ENCODE assay signal across 8 cellular contexts in genomic region chr3:100402150-100402706, GRCh38. TPM values are rescaled to one million over a fixed set of nuclear protein-coding genes. Genes with fewer than 3 reads are reported as not detected.
DNase-seq lines count a peak whose midpoint lies in the region; ATAC-seq lines count a peak whose summit lies in the region.

No MANE protein-coding gene starts in this region.

- H3K36me3 ChIP-seq in iPS DF 6.9 (ENCODE audit: control insufficient read depth, insufficient read depth, low read length): no peaks in the 10 kb centered on the region; the same call in 1 of the 2 replicates

- H3K27me3 Mint-ChIP-seq in activated T-helper 2 cell treated with anti-CD3 and anti-CD28 coated beads, Interferon-gamma antibody, Interleukin-2, Interleukin-4, amounts not matched to agents 10 μg/mL and 5 μg/mL and 100 μg/mL, durations not matched to agents 14 hours and 24 hours and 36 hours (ENCODE audit: low read depth): no peaks in the 10 kb centered on the region
- no peaks in the 10 kb centered on the region for H3K27me3 Mint-ChIP-seq in stimulated activated memory B cell treated with anti-CD40 and anti-IgM and Interleukin-4, amounts not matched to agents 10 μg/mL and 1 μg/mL and 100 μg/mL, for 72 hours

- H3K9me3 Mint-ChIP-seq in activated T-helper 2 cell treated with anti-CD3 and anti-CD28 coated beads, Interferon-gamma antibody, Interleukin-2, Interleukin-4, amounts not matched to agents 10 μg/mL and 5 μg/mL and 100 μg/mL, durations not matched to agents 14 hours and 24 hours and 36 hours: peaks cover 18% of the 10 kb centered on the region
- peaks cover under 1% of the 10 kb centered on the region for H3K9me3 Mint-ChIP-seq in stimulated activated memory B cell treated with anti-CD40 and anti-IgM and Interleukin-4, amounts not matched to agents 10 μg/mL and 1 μg/mL and 100 μg/mL, for 72 hours

- peak; percentile 32 for DNase-seq in NCI-H2107 treated with DMSO at 0.1 percent for 48 hours (lab: John Stamatoyannopoulos, UW; ENCODE audit: unreplicated experiment)
- DNase-seq in NCI-H2107 (lab: John Stamatoyannopoulos, UW): no peak
- peak; percentile 38 for DNase-seq in NCI-H1436 (lab: John Stamatoyannopoulos, UW)
- no peak for DNase-seq in activated T-helper 2 cell treated with anti-CD3 and anti-CD28 coated beads, Interferon-gamma antibody, Interleukin-2, Interleukin-4, amounts not matched to agents 10 μg/mL and 5 μg/mL and 100 μg/mL, durations not matched to agents 14 hours and 24 hours and 36 hours (ENCODE audit: low spot score)
- no peak for DNase-seq in iPS DF 6.9 (ENCODE audit: low read depth, low spot score)
- DNase-seq in central memory CD4-positive, alpha-beta T cell: no peak

- H3K27ac ChIP-seq in iPS DF 6.9 (ENCODE audit: low read length): no peak overlapping the region

- no peaks in the 10 kb centered on the region for H3K27me3 ChIP-seq in iPS DF 6.9 (ENCODE audit: control insufficient read depth, insufficient read depth, low read length)

- H3K4me3 Mint-ChIP-seq in activated T-helper 2 cell treated with anti-CD3 and anti-CD28 coated beads, Interferon-gamma antibody, Interleukin-2, Interleukin-4, amounts not matched to agents 10 μg/mL and 5 μg/mL and 100 μg/mL, durations not matched to agents 14 hours and 24 hours and 36 hours (ENCODE audit: low read depth): peak overlapping the region; percentile 90
- H3K4me3 Mint-ChIP-seq in stimulated activated memory B cell treated with anti-CD40 and anti-IgM and Interleukin-4, amounts not matched to agents 10 μg/mL and 1 μg/mL and 100 μg/mL, for 72 hours: peak overlapping the region; percentile 84

- intact Hi-C loops in activated T-helper 2 cell treated with anti-CD3 and anti-CD28 coated beads, Interferon-gamma antibody, Interleukin-2, Interleukin-4, amounts not matched to agents 10 μg/mL and 5 μg/mL and 100 μg/mL, durations not matched to agents 14 hours and 24 hours and 36 hours (cut with micrococcal nuclease): loop anchor here (5.0 to 10.0 kb wide), 6 partner anchors 85 to 1847 kb away; partner anchors contain the start of gene PCNP

- H3K4me3 ChIP-seq in iPS DF 6.9 (ENCODE audit: low read length): peak overlapping the region; percentile 47; the same call in 1 of the 2 replicates

- no peaks in the 10 kb centered on the region for H3K9me3 ChIP-seq in iPS DF 6.9 (ENCODE audit: control insufficient read depth, insufficient read depth, low read length)

- H3K27ac Mint-ChIP-seq in activated T-helper 2 cell treated with anti-CD3 and anti-CD28 coated beads, Interferon-gamma antibody, Interleukin-2, Interleukin-4, amounts not matched to agents 10 μg/mL and 5 μg/mL and 100 μg/mL, durations not matched to agents 14 hours and 24 hours and 36 hours: peak overlapping the region; percentile 98
- H3K27ac Mint-ChIP-seq in stimulated activated memory B cell treated with anti-CD40 and anti-IgM and Interleukin-4, amounts not matched to agents 10 μg/mL and 1 μg/mL and 100 μg/mL, for 72 hours: peak overlapping the region; percentile 94

- peaks cover 35% of the 10 kb centered on the region for H3K4me1 Mint-ChIP-seq in activated T-helper 2 cell treated with anti-CD3 and anti-CD28 coated beads, Interferon-gamma antibody, Interleukin-2, Interleukin-4, amounts not matched to agents 10 μg/mL and 5 μg/mL and 100 μg/mL, durations not matched to agents 14 hours and 24 hours and 36 hours (ENCODE audit: low read depth)
- peaks cover 36% of the 10 kb centered on the region for H3K4me1 Mint-ChIP-seq in stimulated activated memory B cell treated with anti-CD40 and anti-IgM and Interleukin-4, amounts not matched to agents 10 μg/mL and 1 μg/mL and 100 μg/mL, for 72 hours

- WGBS in iPS DF 6.9 (ENCODE audit: insufficient coverage, insufficient read length): no CpG with 5 or more reads among the region's 3 CpGs

- peaks cover 2% of the 10 kb centered on the region for H3K4me1 ChIP-seq in iPS DF 6.9 (ENCODE audit: control insufficient read depth, insufficient read depth, low read length)

- H3K36me3 Mint-ChIP-seq in activated T-helper 2 cell treated with anti-CD3 and anti-CD28 coated beads, Interferon-gamma antibody, Interleukin-2, Interleukin-4, amounts not matched to agents 10 μg/mL and 5 μg/mL and 100 μg/mL, durations not matched to agents 14 hours and 24 hours and 36 hours (ENCODE audit: low read depth): peaks cover 35% of the 10 kb centered on the region
- peaks cover 9% of the 10 kb centered on the region for H3K36me3 Mint-ChIP-seq in stimulated activated memory B cell treated with anti-CD40 and anti-IgM and Interleukin-4, amounts not matched to agents 10 μg/mL and 1 μg/mL and 100 μg/mL, for 72 hours

- ATAC-seq in stimulated activated memory B cell treated with anti-CD40 and anti-IgM and Interleukin-4, amounts not matched to agents 10 μg/mL and 1 μg/mL and 100 μg/mL, for 72 hours: no peak
- no peak for ATAC-seq in GM19395 (IDR thresholded peaks at IDR 0.05; ENCODE audit: unreplicated experiment)

RNA-seq across cellular contexts. Expression of gene LNP1, which starts 0.9 kb away (rescaled TPM):
- total RNA-seq in activated T-helper 2 cell treated with anti-CD3 and anti-CD28 coated beads, Interferon-gamma antibody, Interleukin-2, Interleukin-4, amounts not matched to agents 10 μg/mL and 5 μg/mL and 100 μg/mL, durations not matched to agents 14 hours and 24 hours and 36 hours: 2.0 and 2.8 TPM in 2 replicates

RNA-seq across cellular contexts. Expression of gene TOMM70, which starts 1.3 kb away (rescaled TPM):
- total RNA-seq in activated T-helper 2 cell treated with anti-CD3 and anti-CD28 coated beads, Interferon-gamma antibody, Interleukin-2, Interleukin-4, amounts not matched to agents 10 μg/mL and 5 μg/mL and 100 μg/mL, durations not matched to agents 14 hours and 24 hours and 36 hours: 52.8 and 54.4 TPM in 2 replicates

Comparison
In these comparisons a context has a peak if more than half of its experiments do, and no peak if none do; other contexts are left out.
1. DNase-seq: peak in NCI-H2107 treated with DMSO at 0.1 percent for 48 hours (single experiment) and NCI-H1436 (single experiment); none in NCI-H2107 (single experiment), activated T-helper 2 cell treated with anti-CD3 and anti-CD28 coated beads, Interferon-gamma antibody, Interleukin-2, Interleukin-4, amounts not matched to agents 10 μg/mL and 5 μg/mL and 100 μg/mL, durations not matched to agents 14 hours and 24 hours and 36 hours (single experiment), iPS DF 6.9 (single experiment) and central memory CD4-positive, alpha-beta T cell (single experiment).